In the genomic region with DNA sequence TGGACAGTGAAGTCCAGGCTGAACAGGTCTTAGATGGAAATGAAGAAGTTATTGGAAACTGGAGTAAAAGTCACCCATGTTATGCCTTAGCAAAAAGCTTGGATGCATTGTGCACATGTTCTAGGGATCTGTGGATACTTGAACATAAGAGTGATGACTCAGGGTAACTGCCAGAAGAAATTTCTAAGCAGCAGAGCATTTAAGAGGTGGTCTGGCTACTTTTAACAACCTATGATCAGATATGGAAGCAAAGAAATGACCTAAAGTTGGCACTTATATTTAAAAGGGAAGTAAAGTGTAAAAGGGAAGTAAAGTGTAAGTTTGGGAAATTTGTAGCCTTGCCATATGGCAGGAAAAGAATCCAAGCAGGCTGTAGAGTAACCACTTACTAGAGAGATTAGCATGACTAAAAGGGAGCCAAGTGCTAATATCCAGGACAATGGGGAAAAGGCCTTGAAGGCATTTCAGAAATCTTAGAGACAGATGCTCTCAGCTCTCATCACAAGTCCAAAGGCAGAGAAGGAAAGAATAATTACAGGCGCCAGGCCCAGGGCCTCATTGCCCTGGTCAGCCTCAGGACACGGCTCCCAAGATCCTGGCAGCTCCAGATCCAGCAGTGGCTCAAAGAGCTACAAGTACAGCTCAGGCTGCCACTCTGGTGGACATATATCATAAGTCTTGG, we compare ENCODE assay signal across 23 cellular contexts.
DNase-seq lines count a peak whose midpoint lies in the region; FAIRE-seq and TF ChIP-seq lines count a peak whose summit lies in the region.
"Had no signal": no experiment of that assay in that cellular context is flagged by ENCODE, and none has a peak within 500 bp of the region (broad histone marks: within the 10 kb centered on the region; RNA-seq: fewer than 3 reads in every experiment).

No MANE protein-coding gene starts in this region.

- peak overlapping the region; percentile 87 for H2BK120ac ChIP-seq in H1 (replicated peaks; ENCODE audit: low read depth, low read length)

- WGBS in H1 (ENCODE audit: extremely low coverage in 1 of 2, insufficient coverage in 1 of 2, insufficient read length in 1 of 2, insufficient replicate concordance in 2 of 2, low coverage in 1 of 2, low lambda C conversion rate in 2 of 2, missing lambda C conversion rate in 1 of 2), 2 experiments: 32% methylated on average over 2 of the region's 2 CpGs; no CpG with 5 or more reads in 1 of the 2 experiments
- WGBS in mesodermal cell (ENCODE audit: insufficient coverage in 2 of 2), 2 experiments: 38 to 50% methylated on average over 1 to 2 of the region's 2 CpGs
- WGBS in ovary, 3 donors: 57 to 68% (median 64%) methylated on average over 2 of the region's 2 CpGs

- H4K8ac ChIP-seq in H1 (ENCODE audit: extremely low read depth, insufficient read depth, low read length): no peak overlapping the region

- POLR2A ChIA-PET in H1 (lab: Charles Lee; ENCODE audit: partially characterized antibody): interaction anchor here (1.2 to 2.0 kb wide), 2 partner anchors 72 to 75 kb away, joined by 3 to 6 read pairs; no protein-coding TSS in a partner anchor

- TF ChIP-seq POLR2A in H1 (IDR thresholded peaks at IDR 0.05; ENCODE audit: control extremely low read depth in 1 of 2, low read depth in 2 of 2, low read length in 2 of 2) (no peak), ovary (IDR thresholded peaks at IDR 0.05) (no peak), uterus (IDR thresholded peaks at IDR 0.05) (no peak), breast epithelium (IDR thresholded peaks at IDR 0.05) (no peak)

- H3K4me1 ChIP-seq in HAP-1 (peaks cover 13% of the 10 kb centered on the region), H1 (replicated peaks in 1 of 4; ENCODE audit: control insufficient read depth in 3 of 4, insufficient read depth in 4 of 4, low read length in 3 of 4) (peaks cover 0 to 17% (median 13%) of the 10 kb centered on the region in 4 experiments; a peak in 6 of 7 replicates), mesodermal cell (ENCODE audit: control insufficient read depth, insufficient read depth, low read length, poor library complexity, severe bottlenecking) (no peaks in the 10 kb centered on the region), ovary (ENCODE audit: insufficient read depth) (no peaks in the 10 kb centered on the region), uterus (no peaks in the 10 kb centered on the region), breast epithelium (no peaks in the 10 kb centered on the region)
- H3K4me1 ChIP-seq: testis, vagina had no signal

- DNase-seq in HAP-1 (ENCODE audit: low spot score in 2 of 2): peak; percentile 53 to 84
- DNase-seq in NCI-H524 treated with DMSO at 0.1 percent for 48 hours (lab: John Stamatoyannopoulos, UW): peak; percentile 84
- DNase-seq in H1 (ENCODE audit: low read depth in 1 of 2, low spot score in 2 of 2): peak in 1 of 2 experiments; percentile 43
- no peak for DNase-seq in ovary
- no peak for DNase-seq in uterus
- DNase-seq in breast epithelium (ENCODE audit: low spot score in 2 of 2): no peak
- DNase-seq: activated CD4-positive, alpha-beta T cell treated with anti-CD3 and anti-CD28 coated beads, Interleukin-2, amount 50 U/mL, for 1 hour; activated CD8-positive, alpha-beta memory T cell treated with anti-CD3 and anti-CD28 coated beads, Interleukin-2, amount 10 ng/mL, durations not matched to agents 7 days and 5 days; activated naive CD4-positive, alpha-beta T cell treated with anti-CD3 and anti-CD28 coated beads, Interleukin-2, amount 10 ng/mL, durations not matched to agents 7 days and 5 days; CD4-positive, CD25-positive, alpha-beta regulatory T cell; EL; HFFc6; left cardiac atrium; mesenchymal stem cell; MM.1S; naive thymus-derived CD8-positive, alpha-beta T cell; testis had no signal

- H3K18ac ChIP-seq in H1 (ENCODE audit: extremely low read depth, low read length): peak overlapping the region; percentile 78; the same call in 1 of the 2 replicates

- H2AFZ ChIP-seq in H1 (ENCODE audit: low read length): no peak overlapping the region

- no peak overlapping the region for H4K5ac ChIP-seq in H1 (ENCODE audit: insufficient read length, low read depth, low read length)

- TF ChIP-seq CTCF in H1 (IDR thresholded peaks at IDR 0.05; ENCODE audit: control extremely low read depth in 1 of 3, insufficient read depth in 1 of 3, low read depth in 1 of 3, low read length in 3 of 3): no peak
- TF ChIP-seq CTCF in ovary (IDR thresholded peaks at IDR 0.05): no peak
- no peak for TF ChIP-seq CTCF in uterus (IDR thresholded peaks at IDR 0.05)
- no peak for TF ChIP-seq CTCF in breast epithelium (IDR thresholded peaks at IDR 0.05)

- H2BK20ac ChIP-seq in H1 (ENCODE audit: low read length): peak overlapping the region; percentile 93; the same call in 1 of the 2 replicates

- TF ChIP-seq EP300 in H1 (IDR thresholded peaks at IDR 0.05; ENCODE audit: borderline replicate concordance in 1 of 2, low read depth in 2 of 2, low read length in 2 of 2) (peak in 1 of 2 experiments; percentile 79; a peak in 1 of 3 replicates), ovary (IDR thresholded peaks at IDR 0.05) (no peak)

- no peaks in the 10 kb centered on the region for H3K36me3 ChIP-seq in HAP-1 (replicated peaks)
- H3K36me3 ChIP-seq in H1 (ENCODE audit: control insufficient read depth in 2 of 4, insufficient read depth in 4 of 4, low read length in 3 of 4): no peaks in the 10 kb centered on the region; a peak in 1 of 8 replicates
- H3K36me3 ChIP-seq in mesodermal cell (ENCODE audit: control insufficient read depth, insufficient read depth, low read length): no peaks in the 10 kb centered on the region
- H3K36me3 ChIP-seq in ovary: no peaks in the 10 kb centered on the region
- H3K36me3 ChIP-seq in uterus: no peaks in the 10 kb centered on the region
- no peaks in the 10 kb centered on the region for H3K36me3 ChIP-seq in breast epithelium
- H3K36me3 ChIP-seq: ascending aorta, vagina had no signal

- H2BK15ac ChIP-seq in H1 (ENCODE audit: low read length): no peak overlapping the region

- CTCF ChIA-PET in H1 (lab: Charles Lee; ENCODE audit: partially characterized antibody): interaction anchor here (0.5 to 1.2 kb wide), 2 partner anchors 9 to 402 kb away, joined by 3 to 4 read pairs; no protein-coding TSS in a partner anchor

- 0 out of 4 replicates have a peak, but pooled peaks of 1 of the 2 experiments have one; percentile 5 for TF ChIP-seq RAD21 in H1 (IDR thresholded peaks at IDR 0.05 in 1 of 2, conservative IDR thresholded peaks at IDR 0.05 in 1 of 2; ENCODE audit: low read depth in 2 of 2, low read length in 2 of 2)

- H3K79me1 ChIP-seq in H1 (ENCODE audit: low read depth, low read length): no peaks in the 10 kb centered on the region

- H2BK5ac ChIP-seq in H1 (ENCODE audit: low read depth, low read length): peak overlapping the region; percentile 92; the same call in 1 of the 2 replicates

- H3K23ac ChIP-seq in H1 (ENCODE audit: insufficient read length): no peak overlapping the region

- H4K91ac ChIP-seq in H1 (replicated peaks; ENCODE audit: insufficient read length, low read length): peak overlapping the region; percentile 96

- no peak overlapping the region; a peak in 1 of 7 replicates for H3K9ac ChIP-seq in H1 (replicated peaks in 1 of 4; ENCODE audit: extremely low read depth in 1 of 4, low read depth in 3 of 4, low read length in 3 of 4)

- H3K14ac ChIP-seq in H1 (ENCODE audit: insufficient read length): no peak overlapping the region

- H3K4me3 ChIP-seq in HAP-1: no peak overlapping the region
- no peak overlapping the region for H3K4me3 ChIP-seq in H1 (ENCODE audit: extremely low read depth in 1 of 4, insufficient read depth in 2 of 4, low read depth in 3 of 4, low read length in 4 of 4)
- H3K4me3 ChIP-seq in mesodermal cell (ENCODE audit: extremely low read depth, insufficient read depth, low read length, poor library complexity, severe bottlenecking): no peak overlapping the region
- H3K4me3 ChIP-seq in ovary: no peak overlapping the region
- H3K4me3 ChIP-seq in uterus: no peak overlapping the region
- H3K4me3 ChIP-seq in breast epithelium: no peak overlapping the region
- H3K4me3 ChIP-seq: ascending aorta, K562, testis, vagina had no signal

- no peaks in the 10 kb centered on the region for H4K20me1 ChIP-seq in H1 (replicated peaks in 1 of 2; ENCODE audit: control insufficient read depth in 1 of 2, insufficient read depth in 2 of 2, low read length in 2 of 2)

- no peak overlapping the region for H3K56ac ChIP-seq in H1 (replicated peaks; ENCODE audit: insufficient read length, low read depth, low read length)

- no peaks in the 10 kb centered on the region for H3K23me2 ChIP-seq in H1 (ENCODE audit: low read depth, low read length)

- no peaks in the 10 kb centered on the region for H3K79me2 ChIP-seq in H1 (ENCODE audit: control insufficient read depth in 1 of 2, insufficient read depth in 2 of 2, low read length in 2 of 2)

- in situ Hi-C loops in HAP-1 (cut with MboI; ENCODE audit: low sequenced_read_pairs): loop anchor here (25.0 kb wide), 1 partner anchor 788 kb away; no protein-coding TSS in a partner anchor

- H3K9me3 ChIP-seq in HAP-1: no peaks in the 10 kb centered on the region
- peaks cover 3 to 4% of the 10 kb centered on the region in 2 experiments; a peak in 3 of 4 replicates for H3K9me3 ChIP-seq in H1 (ENCODE audit: insufficient read depth in 2 of 2, low read depth in 1 of 2, low read length in 1 of 2)
- H3K9me3 ChIP-seq in mesodermal cell (ENCODE audit: control insufficient read depth, low read length): no peaks in the 10 kb centered on the region
- no peaks in the 10 kb centered on the region for H3K9me3 ChIP-seq in ovary
- no peaks in the 10 kb centered on the region for H3K9me3 ChIP-seq in uterus
- H3K9me3 ChIP-seq in breast epithelium: no peaks in the 10 kb centered on the region
- H3K9me3 ChIP-seq: ascending aorta, testis, vagina had no signal

- H3K27me3 ChIP-seq in HAP-1 (ENCODE audit: low read depth) (no peaks in the 10 kb centered on the region), H1 (replicated peaks in 1 of 4; ENCODE audit: control insufficient read depth in 3 of 4, extremely low read depth in 1 of 4, insufficient read depth in 3 of 4, low read length in 3 of 4) (no peaks in the 10 kb centered on the region), ovary (peaks cover 2% of the 10 kb centered on the region), uterus (no peaks in the 10 kb centered on the region), breast epithelium (no peaks in the 10 kb centered on the region)
- H3K27me3 ChIP-seq: ascending aorta, testis, vagina had no signal

- peak overlapping the region; percentile 93 for H2BK12ac ChIP-seq in H1 (ENCODE audit: low read depth, low read length)

- intact Hi-C loops in ovary (cut with DNase I) (no loop called here), uterus (cut with DNase I; ENCODE audit: low total_unique reads) (no loop called here), breast epithelium (cut with DNase I; ENCODE audit: low total_unique reads) (no loop called here)

- H3K4ac ChIP-seq in H1 (replicated peaks; ENCODE audit: insufficient read length, low read depth, low read length): peak overlapping the region; percentile 83

- peak; percentile 83 for FAIRE-seq in H1 (lab: Jason Lieb, UNC)
- FAIRE-seq: D721Med, GM19239, K562 had no signal

- H2AK5ac ChIP-seq in H1 (ENCODE audit: low read depth, low read length): no peak overlapping the region

- H3K27ac ChIP-seq in H1 (ENCODE audit: low read depth, low read length) (no peak overlapping the region; the same call in 1 of the 2 replicates), mesodermal cell (ENCODE audit: low read depth, low read length, severe bottlenecking) (peak overlapping the region; percentile 25), ovary (no peak overlapping the region), uterus (no peak overlapping the region), breast epithelium (no peak overlapping the region)
- H3K27ac ChIP-seq: ascending aorta, testis, vagina had no signal

- peak overlapping the region in 1 of 2 experiments; percentile 50; a peak in 3 of 4 replicates for H3K4me2 ChIP-seq in H1 (ENCODE audit: insufficient read depth in 1 of 2, low read depth in 2 of 2, low read length in 2 of 2)

Comparison
In these comparisons a context has a peak if more than half of its experiments do, and no peak if none do; other contexts are left out.
1. DNase-seq: peak in HAP-1 (2 of 2) and NCI-H524 treated with DMSO at 0.1 percent for 48 hours (single experiment); none in ovary (0 of 5), uterus (0 of 2) and breast epithelium (0 of 2).